8 cellular contexts compared by ENCODE assay signal in genomic region chr1:244046907-244047738, GRCh38. TPM values are rescaled to one million over a fixed set of nuclear protein-coding genes. Genes with fewer than 3 reads are reported as not detected.
DNase-seq lines count a peak whose midpoint lies in the region; ATAC-seq lines count a peak whose summit lies in the region.

No MANE protein-coding gene starts in this region.

- no peaks in the 10 kb centered on the region for H3K9me3 ChIP-seq in iPS-18a (ENCODE audit: control insufficient read depth, low read depth, low read length)

- H3K27ac ChIP-seq in iPS-18a (ENCODE audit: low read length) (no peak overlapping the region), skin epidermis (peak overlapping the region; percentile 66 to 99 (median 91))

- H3K4me1 Mint-ChIP-seq in activated naive CD8-positive, alpha-beta T cell (ENCODE audit: low read depth), result peaks cover 24% of the 10 kb centered on the region

- H3K27me3 ChIP-seq in iPS-18a (ENCODE audit: control insufficient read depth, insufficient read depth, low read length), result peaks cover 26% of the 10 kb centered on the region

- peak; percentile 28 for DNase-seq in DMS 273 treated with DMSO at 0.1 percent for 48 hours (lab: John Stamatoyannopoulos, UW)
- DNase-seq in Jurkat, Clone E6-1 (ENCODE audit: low read depth, low spot score), result peak; percentile 10
- DNase-seq in anterior cingulate cortex (lab: John Stamatoyannopoulos, UW), result no peak

- H3K27ac Mint-ChIP-seq in activated naive CD8-positive, alpha-beta T cell, result peak overlapping the region; percentile 96

- H3K4me3 Mint-ChIP-seq in activated naive CD8-positive, alpha-beta T cell, result peak overlapping the region; percentile 96

- H3K36me3 Mint-ChIP-seq in activated naive CD8-positive, alpha-beta T cell, result no peaks in the 10 kb centered on the region

- H3K36me3 ChIP-seq in iPS-18a (ENCODE audit: control insufficient read depth, low read depth, low read length), result no peaks in the 10 kb centered on the region

- ATAC-seq in HG02852 (IDR thresholded peaks at IDR 0.05; ENCODE audit: unreplicated experiment) (no peak), GM18502 (IDR thresholded peaks at IDR 0.05; ENCODE audit: poor library complexity, unreplicated experiment) (no peak)

- H3K27me3 Mint-ChIP-seq in activated naive CD8-positive, alpha-beta T cell, result no peaks in the 10 kb centered on the region

- H3K9ac ChIP-seq in iPS-18a (ENCODE audit: low read length), result peak overlapping the region; percentile 57

- H3K4me1 ChIP-seq in iPS-18a (ENCODE audit: control insufficient read depth, low read depth, low read length), result peaks cover 24% of the 10 kb centered on the region

- peak overlapping the region; percentile 55 for H3K4me3 ChIP-seq in Jurkat, Clone E6-1 (ENCODE audit: low read length)
- peak overlapping the region; percentile 82 for H3K4me3 ChIP-seq in iPS-18a (ENCODE audit: low read length)
- H3K4me3 ChIP-seq in skin epidermis, result peak overlapping the region; percentile 62 to 89 (median 76)

- no peaks in the 10 kb centered on the region for H3K9me3 Mint-ChIP-seq in activated naive CD8-positive, alpha-beta T cell (ENCODE audit: low read depth)

RNA-seq across cellular contexts. Expression of gene ZBTB18, which starts 4.0 kb away (rescaled TPM):
- polyA plus RNA-seq in Jurkat, Clone E6-1 (2012; ENCODE audit: insufficient read depth, insufficient read length), result 10.9 TPM

Comparison
In these comparisons a context has a peak if more than half of its experiments do, and no peak if none do; other contexts are left out.
1. DNase-seq: peak in DMS 273 treated with DMSO at 0.1 percent for 48 hours (single experiment) and Jurkat, Clone E6-1 (single experiment); none in anterior cingulate cortex (0 of 58).
2. Peak in every context shown above with its lines, with median percentiles within 50 percentile points of each other: H3K4me3 ChIP-seq.